ENCODE assay signal across 15 cellular contexts in the genomic region with DNA sequence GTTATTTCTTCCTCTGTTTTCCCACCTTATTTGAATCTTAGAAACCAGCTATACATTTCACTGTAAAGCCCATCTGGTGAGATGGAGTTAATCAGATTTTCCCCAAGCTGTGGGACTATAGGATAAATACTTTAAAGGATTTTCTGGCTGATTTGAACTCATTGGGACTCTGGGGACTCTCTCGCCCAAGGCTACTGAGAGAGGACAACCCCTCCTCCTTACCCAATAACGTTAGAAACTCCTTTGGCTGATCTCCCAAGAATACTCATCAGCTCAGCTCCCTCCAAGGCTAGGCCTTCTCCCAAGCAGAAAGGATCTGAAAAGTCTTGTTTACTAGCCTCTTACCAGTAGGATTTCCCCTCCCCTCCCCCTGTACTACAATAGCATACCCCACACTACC. TPM values are rescaled to one million over a fixed set of nuclear protein-coding genes. Genes with fewer than 3 reads are reported as not detected.
DNase-seq lines count a peak whose midpoint lies in the region; ATAC-seq and TF ChIP-seq lines count a peak whose summit lies in the region.
"Had no signal": no experiment of that assay in that cellular context is flagged by ENCODE, and none has a peak within 500 bp of the region (broad histone marks: within the 10 kb centered on the region; RNA-seq: fewer than 3 reads in every experiment).

No MANE protein-coding gene starts in this region.

- no peak overlapping the region for H3K27ac ChIP-seq in neural progenitor cell

- H3K36me3 Mint-ChIP-seq in neural progenitor cell = no peaks in the 10 kb centered on the region
- H3K36me3 Mint-ChIP-seq: CD14-positive monocyte; CD8-positive, alpha-beta T cell had no signal

- peaks cover 43% of the 10 kb centered on the region for H4K20me1 ChIP-seq in neural progenitor cell (ENCODE audit: low read depth)

- H3K27ac Mint-ChIP-seq in neural progenitor cell = no peak overlapping the region
- H3K27ac Mint-ChIP-seq: CD14-positive monocyte; CD8-positive, alpha-beta T cell had no signal

- peaks cover 29% of the 10 kb centered on the region for H3F3A ChIP-seq in neural progenitor cell (ENCODE audit: low read depth)

- no peak overlapping the region for H3K9ac ChIP-seq in neural progenitor cell

- no peak overlapping the region for H3K4me3 Mint-ChIP-seq in neural progenitor cell
- H3K4me3 Mint-ChIP-seq: CD14-positive monocyte; CD8-positive, alpha-beta T cell had no signal

- H3K79me2 ChIP-seq in neural progenitor cell (ENCODE audit: low read depth) = no peaks in the 10 kb centered on the region

- peaks cover 8% of the 10 kb centered on the region for H3K9me3 ChIP-seq in neural progenitor cell (ENCODE audit: low read depth)
- H3K9me3 ChIP-seq: HAP-1 had no signal

- DNase-seq in NCI-H69 (lab: John Stamatoyannopoulos, UW) = peak; percentile 15
- DNase-seq in cerebellar cortex (ENCODE audit: low spot score) = peak; percentile 10
- peak; percentile 69 for DNase-seq in neural progenitor cell (ENCODE audit: low spot score)
- DNase-seq in NCI-H2196 (lab: John Stamatoyannopoulos, UW; ENCODE audit: unreplicated experiment) = no peak
- no peak for DNase-seq in NCI-H1105 treated with DMSO at 0.1 percent for 48 hours (lab: John Stamatoyannopoulos, UW)
- DNase-seq in A172 (ENCODE audit: low spot score) = no peak
- DNase-seq: CD8-positive, alpha-beta T cell; COR-L47; DMS53 had no signal

- no peaks in the 10 kb centered on the region for H3K36me3 ChIP-seq in neural progenitor cell
- H3K36me3 ChIP-seq: HAP-1 had no signal

- H3K4me3 ChIP-seq in neural progenitor cell = no peak overlapping the region
- H3K4me3 ChIP-seq: HAP-1 had no signal

- no peak for TF ChIP-seq CTCF in neural progenitor cell (IDR thresholded peaks at IDR 0.05)

- peaks cover 85% of the 10 kb centered on the region for H3K27me3 ChIP-seq in neural progenitor cell

- peaks cover 6% of the 10 kb centered on the region for H3K9me3 Mint-ChIP-seq in neural progenitor cell

- peaks cover 33% of the 10 kb centered on the region for H3K4me1 Mint-ChIP-seq in neural progenitor cell
- H3K4me1 Mint-ChIP-seq: CD14-positive monocyte had no signal

- H3K4me1 ChIP-seq in neural progenitor cell = peaks cover 11% of the 10 kb centered on the region
- H3K4me1 ChIP-seq: HAP-1 had no signal

- H3K4me2 ChIP-seq in neural progenitor cell = peak overlapping the region; percentile 28

- no peak for ATAC-seq in HG03565 (IDR thresholded peaks at IDR 0.05; ENCODE audit: unreplicated experiment)
- ATAC-seq: CD8-positive, alpha-beta T cell had no signal

- H3K27me3 Mint-ChIP-seq in neural progenitor cell (ENCODE audit: insufficient read depth, low read depth) = peaks cover 33% of the 10 kb centered on the region

- no peak overlapping the region for H2AFZ ChIP-seq in neural progenitor cell (replicated peaks)

RNA-seq across cellular contexts. Expression of a gene that starts 1.5 kb away (rescaled TPM):
- total RNA-seq in neural progenitor cell (ENCODE audit: low replicate concordance) = not detected in 2 replicates
- total RNA-seq in A172 (2014; rRNA removed; shearing (Covaris generic)) = not detected in 2 replicates
- total RNA-seq: A673; CD8-positive, alpha-beta T cell; H1; HT1080 had no signal

Comparison
In these comparisons a context has a peak if more than half of its experiments do, and no peak if none do; other contexts are left out.
1. DNase-seq: peak in NCI-H69 (single experiment), cerebellar cortex (single experiment) and neural progenitor cell (single experiment); none in NCI-H2196 (single experiment), NCI-H1105 treated with DMSO at 0.1 percent for 48 hours (single experiment) and A172 (single experiment).